In genomic region chr4:182846041-182846440, GRCh38 we compare ENCODE assay signal across 26 cellular contexts.
"Had no signal": no experiment of that assay in that cellular context is flagged by ENCODE, and none has a peak within 500 bp of the region (broad histone marks: within the 10 kb centered on the region; RNA-seq: fewer than 3 reads in every experiment).

No MANE protein-coding gene starts in this region.

- H3K4me1 ChIP-seq: colonic mucosa, gastroesophageal sphincter, heart left ventricle, left lung had no signal

- H2AFZ ChIP-seq: hepatocyte had no signal

- ATAC-seq: effector memory CD8-positive, alpha-beta T cell; gastroesophageal sphincter; heart left ventricle; left cardiac atrium; left lung; left ventricle myocardium superior had no signal

- H3K4me2 ChIP-seq: hepatocyte had no signal

- H3K36me3 ChIP-seq: colonic mucosa, esophagus squamous epithelium, gastroesophageal sphincter, heart left ventricle, left lung had no signal

- H3K9me3 Mint-ChIP-seq: dendritic cell treated with granulocyte-macrophage colony-stimulating factor and Interleukin-4, amounts not matched to agents 40 ng/mL and 50 ng/mL, for 4 days; effector memory CD8-positive, alpha-beta T cell; endodermal cell; immature natural killer cell; memory B cell had no signal

- H3K27me3 ChIP-seq: colonic mucosa, esophagus squamous epithelium, gastroesophageal sphincter, heart left ventricle, hepatocyte, left lung had no signal

- H3K4me1 Mint-ChIP-seq: immature natural killer cell, memory B cell had no signal

- H3K9me3 ChIP-seq: colonic mucosa, esophagus squamous epithelium, gastroesophageal sphincter, heart left ventricle, left lung had no signal

- H3K36me3 Mint-ChIP-seq: immature natural killer cell, memory B cell had no signal

- H3K4me3 Mint-ChIP-seq: dendritic cell treated with granulocyte-macrophage colony-stimulating factor and Interleukin-4, amounts not matched to agents 40 ng/mL and 50 ng/mL, for 4 days; effector memory CD8-positive, alpha-beta T cell; endodermal cell; immature natural killer cell; memory B cell had no signal

- DNase-seq: colonic mucosa; cortex of kidney; effector CD8-positive, alpha-beta T cell; effector memory CD8-positive, alpha-beta T cell; endodermal cell; erythroblast; esophagus squamous epithelium; foreskin fibroblast; foreskin melanocyte; heart left ventricle; hypothalamus; immature natural killer cell; islet precursor cell; kidney; left cardiac atrium; left lung; left ventricle myocardium superior; mammary epithelial cell; mesendoderm; midbrain had no signal

- H3K27ac Mint-ChIP-seq: dendritic cell treated with granulocyte-macrophage colony-stimulating factor and Interleukin-4, amounts not matched to agents 40 ng/mL and 50 ng/mL, for 4 days; endodermal cell; immature natural killer cell; memory B cell had no signal

- H3K4me3 ChIP-seq: colonic mucosa, esophagus squamous epithelium, gastroesophageal sphincter, heart left ventricle, hepatocyte, left lung, lung had no signal

- H3K27ac ChIP-seq: colonic mucosa, epithelial cell of prostate, gastroesophageal sphincter, heart left ventricle, hepatocyte, left lung had no signal

- H3K79me2 ChIP-seq: hepatocyte had no signal
